In genomic region chr14:103630364-103631108, GRCh38 we compare ENCODE assay signal across 8 cellular contexts. TPM values are rescaled to one million over a fixed set of nuclear protein-coding genes. Genes with fewer than 3 reads are reported as not detected.
DNase-seq lines count a peak whose midpoint lies in the region; ATAC-seq lines count a peak whose summit lies in the region.

No MANE protein-coding gene starts in this region.

- intact Hi-C loops in activated CD4-positive, alpha-beta memory T cell treated with anti-CD3 and anti-CD28 coated beads for 36 hours (cut with micrococcal nuclease): no loop called here

- peak overlapping the region; percentile 55 for H3K27ac Mint-ChIP-seq in T-helper 1 cell treated with Interleukin-12 subunit alpha and Interleukin-12 subunit beta and Interleukin-4 antibody, amounts not matched to agents 30 μg/mL and 1 μg/mL, for 36 hours
- H3K27ac Mint-ChIP-seq in activated CD4-positive, alpha-beta memory T cell treated with anti-CD3 and anti-CD28 coated beads for 36 hours: no peak overlapping the region
- H3K27ac Mint-ChIP-seq in stimulated activated naive B cell treated with anti-CD40 and anti-IgM and Interleukin-4, amounts not matched to agents 10 μg/mL and 1 μg/mL and 100 μg/mL, for 72 hours: no peak overlapping the region

- POLR2A ChIA-PET in activated CD4-positive, alpha-beta memory T cell treated with anti-CD3 and anti-CD28 coated beads for 36 hours (lab: Charles Lee): interaction anchor here (0.8 to 1.0 kb wide), 2 partner anchors 69 to 85 kb away, joined by 4 read pairs; partner anchors contain the start of genes BAG5 and ZFYVE21

- no peaks in the 10 kb centered on the region for H3K36me3 Mint-ChIP-seq in T-helper 1 cell treated with Interleukin-12 subunit alpha and Interleukin-12 subunit beta and Interleukin-4 antibody, amounts not matched to agents 30 μg/mL and 1 μg/mL, for 36 hours (ENCODE audit: low read depth)
- no peaks in the 10 kb centered on the region for H3K36me3 Mint-ChIP-seq in activated CD4-positive, alpha-beta memory T cell treated with anti-CD3 and anti-CD28 coated beads for 36 hours
- peaks cover 0 to 10% of the 10 kb centered on the region in 2 donors for H3K36me3 Mint-ChIP-seq in stimulated activated naive B cell treated with anti-CD40 and anti-IgM and Interleukin-4, amounts not matched to agents 10 μg/mL and 1 μg/mL and 100 μg/mL, for 72 hours

- peak overlapping the region; percentile 93 for H3K4me3 ChIP-seq in iPS-11a (ENCODE audit: low read depth, low read length)

- DNase-seq in T-helper 1 cell: no peak
- DNase-seq in activated CD4-positive, alpha-beta memory T cell treated with anti-CD3 and anti-CD28 coated beads for 36 hours: no peak
- no peak for DNase-seq in stimulated activated naive B cell treated with anti-CD40 and anti-IgM and Interleukin-4, amounts not matched to agents 10 μg/mL and 1 μg/mL and 100 μg/mL, for 72 hours
- no peak for DNase-seq in central memory CD4-positive, alpha-beta T cell

- peaks cover 25% of the 10 kb centered on the region for H3K4me1 Mint-ChIP-seq in T-helper 1 cell treated with Interleukin-12 subunit alpha and Interleukin-12 subunit beta and Interleukin-4 antibody, amounts not matched to agents 30 μg/mL and 1 μg/mL, for 36 hours (ENCODE audit: low read depth)
- peaks cover 41% of the 10 kb centered on the region for H3K4me1 Mint-ChIP-seq in activated CD4-positive, alpha-beta memory T cell treated with anti-CD3 and anti-CD28 coated beads for 36 hours (ENCODE audit: low read depth)
- peaks cover 37 to 56% of the 10 kb centered on the region in 2 donors for H3K4me1 Mint-ChIP-seq in stimulated activated naive B cell treated with anti-CD40 and anti-IgM and Interleukin-4, amounts not matched to agents 10 μg/mL and 1 μg/mL and 100 μg/mL, for 72 hours

- no peaks in the 10 kb centered on the region for H3K27me3 Mint-ChIP-seq in T-helper 1 cell treated with Interleukin-12 subunit alpha and Interleukin-12 subunit beta and Interleukin-4 antibody, amounts not matched to agents 30 μg/mL and 1 μg/mL, for 36 hours (ENCODE audit: low read depth)
- no peaks in the 10 kb centered on the region for H3K27me3 Mint-ChIP-seq in activated CD4-positive, alpha-beta memory T cell treated with anti-CD3 and anti-CD28 coated beads for 36 hours
- no peaks in the 10 kb centered on the region for H3K27me3 Mint-ChIP-seq in stimulated activated naive B cell treated with anti-CD40 and anti-IgM and Interleukin-4, amounts not matched to agents 10 μg/mL and 1 μg/mL and 100 μg/mL, for 72 hours

- CTCF ChIA-PET in activated CD4-positive, alpha-beta memory T cell treated with anti-CD3 and anti-CD28 coated beads for 36 hours (lab: Charles Lee): interaction anchor here (0.7 kb wide), 1 partner anchor 49 kb away, joined by 3 read pairs; no protein-coding TSS in a partner anchor

- no peak for ATAC-seq in stimulated activated naive B cell treated with anti-CD40 and anti-IgM and Interleukin-4, amounts not matched to agents 10 μg/mL and 1 μg/mL and 100 μg/mL, for 72 hours (replicated peaks)
- ATAC-seq in HG02852 (IDR thresholded peaks at IDR 0.05; ENCODE audit: unreplicated experiment) (no peak), HG03342 (IDR thresholded peaks at IDR 0.05; ENCODE audit: unreplicated experiment) (no peak)

- H3K9me3 Mint-ChIP-seq in T-helper 1 cell treated with Interleukin-12 subunit alpha and Interleukin-12 subunit beta and Interleukin-4 antibody, amounts not matched to agents 30 μg/mL and 1 μg/mL, for 36 hours: no peaks in the 10 kb centered on the region
- no peaks in the 10 kb centered on the region for H3K9me3 Mint-ChIP-seq in activated CD4-positive, alpha-beta memory T cell treated with anti-CD3 and anti-CD28 coated beads for 36 hours
- no peaks in the 10 kb centered on the region for H3K9me3 Mint-ChIP-seq in stimulated activated naive B cell treated with anti-CD40 and anti-IgM and Interleukin-4, amounts not matched to agents 10 μg/mL and 1 μg/mL and 100 μg/mL, for 72 hours

- peak overlapping the region; percentile 84 for H3K4me3 Mint-ChIP-seq in T-helper 1 cell treated with Interleukin-12 subunit alpha and Interleukin-12 subunit beta and Interleukin-4 antibody, amounts not matched to agents 30 μg/mL and 1 μg/mL, for 36 hours
- peak overlapping the region; percentile 84 for H3K4me3 Mint-ChIP-seq in activated CD4-positive, alpha-beta memory T cell treated with anti-CD3 and anti-CD28 coated beads for 36 hours
- peak overlapping the region; percentile 44 to 94 for H3K4me3 Mint-ChIP-seq in stimulated activated naive B cell treated with anti-CD40 and anti-IgM and Interleukin-4, amounts not matched to agents 10 μg/mL and 1 μg/mL and 100 μg/mL, for 72 hours

RNA-seq across cellular contexts. Expression of gene KLC1, which starts 1.5 kb away (rescaled TPM):
- 100 to 1,000 TPM; 119 to 130 TPM for total RNA-seq in activated CD4-positive, alpha-beta memory T cell treated with anti-CD3 and anti-CD28 coated beads for 36 hours
